Comparison of ENCODE assay signal across 9 cellular contexts in the genomic region with DNA sequence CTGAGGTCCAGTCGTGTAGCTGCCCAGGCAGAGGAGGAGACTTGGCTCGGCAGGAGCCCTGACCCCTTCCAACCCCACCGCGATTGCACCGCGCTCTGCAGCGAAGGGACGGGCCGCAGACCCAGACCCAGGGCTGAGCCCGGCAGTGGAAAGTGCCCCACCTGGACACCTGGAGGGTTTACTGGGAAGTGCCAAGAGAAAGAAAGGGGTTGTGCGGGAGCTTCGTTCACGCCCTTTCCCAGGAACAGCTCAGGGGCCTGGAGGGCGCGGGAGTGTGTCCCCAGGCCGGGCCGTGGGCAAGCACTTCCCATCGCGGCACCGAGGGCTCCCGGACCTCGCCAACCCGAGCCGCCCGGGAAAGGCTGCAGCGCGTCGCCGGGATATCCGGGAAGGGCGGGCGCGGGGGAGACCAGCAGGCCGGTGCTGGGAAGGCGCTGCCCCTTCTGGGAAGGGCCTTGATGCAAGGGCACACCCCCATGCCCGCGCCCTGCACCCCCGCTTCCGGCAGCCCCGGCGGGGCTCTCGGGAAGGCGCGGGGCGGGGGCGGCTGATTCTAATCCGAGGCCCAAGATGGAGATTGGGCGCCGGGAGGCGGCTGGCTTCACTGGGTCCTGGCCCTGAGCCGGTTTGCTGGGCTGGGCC. TPM values are rescaled to one million over a fixed set of nuclear protein-coding genes. Genes with fewer than 3 reads are reported as not detected.
A peak's percentile ranks its signal among the peaks of the same experiment; 100 is the strongest.
DNase-seq lines count a peak whose midpoint lies in the region; ATAC-seq and TF ChIP-seq lines count a peak whose summit lies in the region.
"Had no signal": no experiment of that assay in that cellular context is flagged by ENCODE, and none has a peak within 500 bp of the region (broad histone marks: within the 10 kb centered on the region; RNA-seq: fewer than 3 reads in every experiment).

No MANE protein-coding gene starts in this region.

- H3K4me3 Mint-ChIP-seq in natural killer cell: peak overlapping the region; percentile 71

- H3K27me3 Mint-ChIP-seq in natural killer cell (ENCODE audit: low read depth in 2 of 2): peaks cover 0 to 7% of the 10 kb centered on the region in 2 donors

- H3K36me3 Mint-ChIP-seq in natural killer cell: no peaks in the 10 kb centered on the region

- TF ChIP-seq CTCF in foreskin fibroblast (IDR thresholded peaks at IDR 0.05; ENCODE audit: low read depth, low read length) (no peak), natural killer cell (IDR thresholded peaks at IDR 0.05) (no peak)

- no peak overlapping the region for H3K27ac Mint-ChIP-seq in natural killer cell

- peak; percentile 58 for DNase-seq in NCI-H1436 (lab: John Stamatoyannopoulos, UW)
- no peak for DNase-seq in NCI-H1436 treated with DMSO at 0.1 percent for 48 hours (lab: John Stamatoyannopoulos, UW)
- peak; percentile 64 for DNase-seq in activated naive CD4-positive, alpha-beta T cell treated with Interleukin-2 at 50 U/mL for 16 hours
- peak; percentile 73 to 85 for DNase-seq in foreskin fibroblast
- DNase-seq in natural killer cell: peak; percentile 27
- peak; percentile 15 to 54 (median 38) for DNase-seq in stimulated activated naive CD4-positive, alpha-beta T cell (lab: John Stamatoyannopoulos, UW)
- DNase-seq in NCI-H1092 (lab: John Stamatoyannopoulos, UW): no peak

- peaks cover 5 to 8% of the 10 kb centered on the region in 2 donors for H3K4me1 Mint-ChIP-seq in natural killer cell

- ATAC-seq in natural killer cell (peak; percentile 77 to 89 (median 85)), HG03097 (IDR thresholded peaks at IDR 0.05; ENCODE audit: low FRiP score, unreplicated experiment) (no peak)

- peak overlapping the region; percentile 37 to 51 for H3K4me3 ChIP-seq in foreskin fibroblast (ENCODE audit: low read depth in 1 of 2, low read length in 2 of 2)
- H3K4me3 ChIP-seq: SK-N-MC had no signal

- intact Hi-C loops in natural killer cell (cut with micrococcal nuclease): no loop called here

- H3K9me3 Mint-ChIP-seq in natural killer cell: no peaks in the 10 kb centered on the region

RNA-seq across cellular contexts. Expression of a gene that starts 36.1 kb away (rescaled TPM):
- total RNA-seq in natural killer cell: 10 to 100 TPM; 21.5 to 28.5 (median 27.3) TPM

Comparison
In these comparisons a context has a peak if more than half of its experiments do, and no peak if none do; other contexts are left out.
1. DNase-seq: peak in NCI-H1436 (single experiment), activated naive CD4-positive, alpha-beta T cell treated with Interleukin-2 at 50 U/mL for 16 hours (single experiment), foreskin fibroblast (2 of 2), natural killer cell (single experiment) and stimulated activated naive CD4-positive, alpha-beta T cell (6 of 6); none in NCI-H1436 treated with DMSO at 0.1 percent for 48 hours (single experiment) and NCI-H1092 (single experiment).